In genomic region chr1:220631238-220631842, GRCh38 we compare ENCODE assay signal across 30 cellular contexts. TPM values are rescaled to one million over a fixed set of nuclear protein-coding genes. Genes with fewer than 3 reads are reported as not detected.
A peak's percentile ranks its signal among the peaks of the same experiment; 100 is the strongest.
DNase-seq lines count a peak whose midpoint lies in the region; ATAC-seq and TF ChIP-seq lines count a peak whose summit lies in the region.
"Had no signal": no experiment of that assay in that cellular context is flagged by ENCODE, and none has a peak within 500 bp of the region (broad histone marks: within the 10 kb centered on the region; RNA-seq: fewer than 3 reads in every experiment).

No MANE protein-coding gene starts in this region.

- H3K36me3 ChIP-seq in HUES48 (ENCODE audit: control insufficient read depth, insufficient read depth, low read length), result peaks cover 19% of the 10 kb centered on the region
- H3K36me3 ChIP-seq: gastrocnemius medialis, vagina had no signal

- H3K27me3 ChIP-seq in HUES48 (ENCODE audit: control insufficient read depth, insufficient read depth, low read length), result no peaks in the 10 kb centered on the region
- H3K27me3 ChIP-seq: dorsolateral prefrontal cortex, gastrocnemius medialis, vagina had no signal

- DNase-seq in DMS153 (lab: John Stamatoyannopoulos, UW) (peak; percentile 17), RPMI7951 (ENCODE audit: low read depth) (peak; percentile 35), fibroblast of mammary gland (ENCODE audit: low read depth) (peak; percentile 19), AG20443 (ENCODE audit: low spot score) (no peak), glomerular visceral epithelial cell (ENCODE audit: extremely low spot score) (no peak)
- DNase-seq: ACHN; activated CD4-positive, alpha-beta T cell treated with anti-CD3 and anti-CD28 coated beads for 4 hours; activated naive CD4-positive, alpha-beta T cell treated with Interleukin-2 at 50 U/mL for 16 hours; activated T-cell treated with anti-CD3 and anti-CD28 coated beads, Interleukin-2, amount 50 U/mL, for 4 hours; caudate nucleus; DMS 273 treated with DMSO at 0.1 percent for 48 hours; dorsolateral prefrontal cortex; gastrocnemius medialis; GF-D8; Kasumi-1; NCI-H1436; NCI-H526 treated with DMSO at 0.1 percent for 48 hours; nucleus accumbens; Right ventricle myocardium superior; stimulated activated CD4-positive, alpha-beta T cell treated with anti-CD3 and anti-CD28 coated beads, Interleukin-2, amount 100 ng/mL, for 48 hours; stimulated activated naive CD4-positive, alpha-beta T cell; SW 1271 had no signal

- no peak for ATAC-seq in GM21390 (IDR thresholded peaks at IDR 0.05; ENCODE audit: unreplicated experiment)
- no peak for ATAC-seq in HG03521 (IDR thresholded peaks at IDR 0.05; ENCODE audit: unreplicated experiment)
- ATAC-seq: activated T-cell treated with anti-CD3 and anti-CD28 coated beads, Interleukin-2, amount 50 U/mL, for 4 hours; gastrocnemius medialis had no signal

- no peak for TF ChIP-seq CTCF in fibroblast of mammary gland (conservative IDR thresholded peaks at IDR 0.05; ENCODE audit: control insufficient read depth, insufficient read depth, low read depth, low read length)

- H3K9me3 ChIP-seq in HUES48 (ENCODE audit: control insufficient read depth, insufficient read depth, low read length), result no peaks in the 10 kb centered on the region
- H3K9me3 ChIP-seq: gastrocnemius medialis, thoracic aorta, vagina had no signal

- peaks cover 17% of the 10 kb centered on the region for H3K4me1 ChIP-seq in HUES48 (ENCODE audit: control insufficient read depth, insufficient read depth, low read length)
- H3K4me1 ChIP-seq: gastrocnemius medialis, vagina had no signal

- H3K27ac ChIP-seq in HUES48 (ENCODE audit: low read depth, low read length), result peak overlapping the region; percentile 48
- H3K27ac ChIP-seq: C4-2B, dorsolateral prefrontal cortex, epithelial cell of prostate, gastrocnemius medialis, thoracic aorta, vagina had no signal

- H3K4me3 ChIP-seq in HUES48 (ENCODE audit: low read depth, low read length), result no peak overlapping the region
- no peak overlapping the region for H3K4me3 ChIP-seq in fibroblast of mammary gland (ENCODE audit: control insufficient read depth, low read depth, low read length)
- H3K4me3 ChIP-seq: dorsolateral prefrontal cortex, gastrocnemius medialis, lung, thoracic aorta, vagina had no signal

- H3K9ac ChIP-seq in HUES48 (ENCODE audit: low read depth, low read length), result no peak overlapping the region

RNA-seq across cellular contexts. Expression of gene C1orf115, which starts 58.8 kb away (rescaled TPM):
- 0.72 and 0.88 TPM in 2 replicates for total RNA-seq in RPMI7951 (2014; rRNA removed; shearing (Covaris generic))

Comparison
In these comparisons a context has a peak if more than half of its experiments do, and no peak if none do; other contexts are left out.
1. DNase-seq: peak in DMS153 (single experiment), RPMI7951 (single experiment) and fibroblast of mammary gland (single experiment); none in AG20443 (single experiment) and glomerular visceral epithelial cell (single experiment).